In genomic region chr2:178528647-178529046, GRCh38 we compare ENCODE assay signal across 32 cellular contexts.
"Had no signal": no experiment of that assay in that cellular context is flagged by ENCODE, and none has a peak within 500 bp of the region (broad histone marks: within the 10 kb centered on the region; RNA-seq: fewer than 3 reads in every experiment).

No MANE protein-coding gene starts in this region.

- H3K9me3 Mint-ChIP-seq: activated naive CD4-positive, alpha-beta T cell treated with anti-CD3 and anti-CD28 coated beads, Interleukin-2, amount 10 ng/mL, durations not matched to agents 7 days and 5 days; activated naive CD8-positive, alpha-beta T cell treated with anti-CD3 and anti-CD28 coated beads, Interleukin-2, amount 10 ng/mL, durations not matched to agents 7 days and 5 days; activated T-helper 1 cell treated with anti-CD3 and anti-CD28 coated beads, Interleukin-12 subunit alpha, Interleukin-12 subunit beta, Interleukin-2, Interleukin-4 antibody, amounts not matched to agents 30 ng/mL and 10 ng/mL and 1 ng/mL, durations not matched to agents 14 hours and 24 hours and 36 hours; effector memory CD8-positive, alpha-beta T cell; stimulated activated effector memory CD8-positive, alpha-beta T cell treated with anti-CD3 and anti-CD28 coated beads, Interleukin-12 subunit alpha, Interleukin-12 subunit beta, amount 100 ng/mL, for 72 hours; T-helper 1 cell treated with Interleukin-12 subunit alpha and Interleukin-12 subunit beta and Interleukin-4 antibody, amounts not matched to agents 30 μg/mL and 1 μg/mL, for 36 hours had no signal

- H3K4me3 ChIP-seq: ascending aorta, coronary artery, lower lobe of right lung, mucosa of descending colon, ovary, prostate gland, suprapubic skin, tibial artery had no signal

- FAIRE-seq: small intestine, TTC549 had no signal

- H3K36me3 ChIP-seq: ovary, prostate gland had no signal

- H3K9me3 ChIP-seq: ascending aorta, lower lobe of right lung, mucosa of descending colon, ovary, prostate gland, suprapubic skin, tibial artery had no signal

- ATAC-seq: activated CD4-positive, CD25-positive, alpha-beta regulatory T cell treated with anti-CD3 and anti-CD28 coated beads, Interleukin-2, amount 50 U/mL, for 24 hours; effector memory CD8-positive, alpha-beta T cell; left lobe of liver; lower lobe of right lung; mucosa of descending colon; sciatic nerve; stimulated activated effector memory CD8-positive, alpha-beta T cell treated with anti-CD3 and anti-CD28 coated beads, Interleukin-12 subunit alpha, Interleukin-12 subunit beta, amount 100 ng/mL, for 72 hours had no signal

- H3K27me3 Mint-ChIP-seq: activated naive CD4-positive, alpha-beta T cell treated with anti-CD3 and anti-CD28 coated beads, Interleukin-2, amount 10 ng/mL, durations not matched to agents 7 days and 5 days; activated naive CD8-positive, alpha-beta T cell treated with anti-CD3 and anti-CD28 coated beads, Interleukin-2, amount 10 ng/mL, durations not matched to agents 7 days and 5 days; brain; effector memory CD8-positive, alpha-beta T cell had no signal

- H3K27ac ChIP-seq: ascending aorta, coronary artery, lower lobe of right lung, ovary, prostate gland, suprapubic skin, tibial artery, VCaP had no signal

- H3K4me1 ChIP-seq: prostate gland had no signal

- DNase-seq: activated CD4-positive, alpha-beta T cell treated with anti-CD3 and anti-CD28 coated beads for 48 hours; activated CD4-positive, alpha-beta T cell treated with anti-CD3 and anti-CD28 coated beads, Interleukin-2, amount 50 U/mL, for 48 hours; activated CD8-positive, alpha-beta memory T cell treated with anti-CD3 and anti-CD28 coated beads for 24 hours; activated gamma-delta T cell; activated naive CD4-positive, alpha-beta T cell treated with anti-CD3 and anti-CD28 coated beads, Interleukin-2, amount 10 ng/mL, durations not matched to agents 7 days and 5 days; activated naive CD8-positive, alpha-beta T cell treated with anti-CD3 and anti-CD28 coated beads, Interleukin-2, amount 10 ng/mL, durations not matched to agents 7 days and 5 days; activated T-cell treated with anti-CD3 and anti-CD28 coated beads, Interleukin-2, amount 50 U/mL, for 1 hour; effector memory CD8-positive, alpha-beta T cell; foreskin fibroblast; kidney glomerular epithelial cell; lower lobe of right lung; mucosa of descending colon; nephron progenitor cell; ovary; retina; small intestine; stimulated activated CD4-positive, alpha-beta T cell treated with anti-CD3 and anti-CD28 coated beads, Interleukin-4, amount 100 ng/mL, for 24 hours; T-helper 9 cell; tibial artery had no signal

- H3K4me3 Mint-ChIP-seq: activated naive CD4-positive, alpha-beta T cell treated with anti-CD3 and anti-CD28 coated beads, Interleukin-2, amount 10 ng/mL, durations not matched to agents 7 days and 5 days; activated naive CD8-positive, alpha-beta T cell treated with anti-CD3 and anti-CD28 coated beads, Interleukin-2, amount 10 ng/mL, durations not matched to agents 7 days and 5 days; activated T-helper 1 cell treated with anti-CD3 and anti-CD28 coated beads, Interleukin-12 subunit alpha, Interleukin-12 subunit beta, Interleukin-2, Interleukin-4 antibody, amounts not matched to agents 30 ng/mL and 10 ng/mL and 1 ng/mL, durations not matched to agents 14 hours and 24 hours and 36 hours; effector memory CD8-positive, alpha-beta T cell; nephron progenitor cell; stimulated activated effector memory CD8-positive, alpha-beta T cell treated with anti-CD3 and anti-CD28 coated beads, Interleukin-12 subunit alpha, Interleukin-12 subunit beta, amount 100 ng/mL, for 72 hours; T-helper 1 cell treated with Interleukin-12 subunit alpha and Interleukin-12 subunit beta and Interleukin-4 antibody, amounts not matched to agents 30 μg/mL and 1 μg/mL, for 36 hours had no signal

- H3K27me3 ChIP-seq: ascending aorta, ovary, suprapubic skin, tibial artery had no signal

- H3K27ac Mint-ChIP-seq: activated naive CD4-positive, alpha-beta T cell treated with anti-CD3 and anti-CD28 coated beads, Interleukin-2, amount 10 ng/mL, durations not matched to agents 7 days and 5 days; activated naive CD8-positive, alpha-beta T cell treated with anti-CD3 and anti-CD28 coated beads, Interleukin-2, amount 10 ng/mL, durations not matched to agents 7 days and 5 days; activated T-helper 1 cell treated with anti-CD3 and anti-CD28 coated beads, Interleukin-12 subunit alpha, Interleukin-12 subunit beta, Interleukin-2, Interleukin-4 antibody, amounts not matched to agents 30 ng/mL and 10 ng/mL and 1 ng/mL, durations not matched to agents 14 hours and 24 hours and 36 hours; brain; effector memory CD8-positive, alpha-beta T cell; nephron progenitor cell; stimulated activated effector memory CD8-positive, alpha-beta T cell treated with anti-CD3 and anti-CD28 coated beads, Interleukin-12 subunit alpha, Interleukin-12 subunit beta, amount 100 ng/mL, for 72 hours; T-helper 1 cell treated with Interleukin-12 subunit alpha and Interleukin-12 subunit beta and Interleukin-4 antibody, amounts not matched to agents 30 μg/mL and 1 μg/mL, for 36 hours had no signal
